In the genomic region with DNA sequence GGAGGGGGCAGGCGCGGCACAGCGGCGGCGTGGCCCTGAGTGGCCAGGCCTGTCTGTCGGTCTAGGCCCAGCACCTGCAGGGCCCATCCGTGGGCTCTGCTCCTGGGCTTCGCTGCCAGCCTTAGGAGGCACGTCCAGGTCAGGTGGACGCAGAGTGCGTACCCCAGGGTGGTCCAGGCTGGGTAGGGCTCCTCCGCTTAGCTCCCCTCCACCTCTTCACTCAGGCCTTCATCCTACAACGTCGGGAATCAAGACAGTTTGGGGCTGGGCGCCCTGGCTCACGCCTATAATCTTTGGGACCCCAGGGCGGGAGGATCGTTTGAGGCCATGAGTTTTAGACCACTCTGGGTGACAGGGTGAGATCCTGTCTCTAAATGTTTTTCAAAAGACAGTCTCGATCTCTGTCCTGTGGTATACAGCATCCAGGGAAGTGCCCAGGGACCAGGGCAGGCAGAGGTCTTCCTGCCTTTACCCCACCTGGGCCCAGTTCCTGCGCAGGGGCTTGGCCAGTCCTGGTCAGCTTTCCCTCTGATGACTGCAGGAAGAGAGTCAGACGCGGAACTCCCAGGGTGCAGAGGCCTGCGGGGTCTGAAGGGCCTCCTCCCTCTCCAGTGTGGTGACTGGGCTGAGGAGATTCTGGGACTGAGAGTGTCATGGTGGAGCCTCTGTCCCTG, we compare ENCODE assay signal across 9 cellular contexts. TPM values are rescaled to one million over a fixed set of nuclear protein-coding genes. Genes with fewer than 3 reads are reported as not detected.
DNase-seq lines count a peak whose midpoint lies in the region; ATAC-seq, FAIRE-seq and TF ChIP-seq lines count a peak whose summit lies in the region.
"Not testable (repeated sequence)": the region's sequence is repeated elsewhere in the genome, so short reads cannot be mapped to it uniquely, and the experiment has no call there.
"Had no signal": no experiment of that assay in that cellular context is flagged by ENCODE, and none has a peak within 500 bp of the region (broad histone marks: within the 10 kb centered on the region; RNA-seq: fewer than 3 reads in every experiment).

No MANE protein-coding gene starts in this region.

- peaks cover 11% of the 10 kb centered on the region for H3K36me3 ChIP-seq in endodermal cell (ENCODE audit: control insufficient read depth, insufficient read depth, low read length)
- not testable (repeated sequence) for H3K36me3 ChIP-seq in HepG2 (replicated peaks in 1 of 2; ENCODE audit: control insufficient read depth in 1 of 2, insufficient read depth in 2 of 2, low read length in 2 of 2)

- H3K9me3 ChIP-seq in endodermal cell (ENCODE audit: control insufficient read depth, low read length); HepG2 (ENCODE audit: low read length): not testable (repeated sequence)

- H3K27ac Mint-ChIP-seq in endodermal cell: not testable (repeated sequence)

- TF ChIP-seq POLR2A in HepG2 (IDR thresholded peaks at IDR 0.05; ENCODE audit: insufficient read depth in 1 of 2, low read depth in 2 of 2, low read length in 2 of 2): not testable (repeated sequence)

- H3K9me3 Mint-ChIP-seq in endodermal cell: not testable (repeated sequence)

- not testable (repeated sequence) for H2AFZ ChIP-seq in HepG2 (ENCODE audit: low read length)

- not testable (repeated sequence) for DNase-seq in AG04449 (ENCODE audit: low read depth, low spot score); endodermal cell; HepG2 (ENCODE audit: low spot score); retinal pigment epithelial cell (ENCODE audit: low read depth)
- peak; percentile 18 for DNase-seq in RCC 7860 (ENCODE audit: low spot score)
- DNase-seq in activated effector memory CD4-positive, alpha-beta T cell treated with anti-CD3 and anti-CD28 coated beads, Interleukin-2, amount 50 U/mL, for 16 hours: peak; percentile 62

- CTCF ChIA-PET in AG04449 (lab: Yijun Ruan, JAX): interaction anchor here (1.2 to 6.4 kb wide), 4 partner anchors 9 to 158 kb away, joined by 4 to 88 read pairs (median 10); no protein-coding TSS in a partner anchor
- CTCF ChIA-PET in HepG2 (lab: Yijun Ruan, JAX; ENCODE audit: low intra/inter-chr PET ratio, low total read pairs): interaction anchor here (1.6 to 1.8 kb wide), 2 partner anchors 145 to 150 kb away, joined by 5 to 19 read pairs; no protein-coding TSS in a partner anchor

- TF ChIP-seq RAD21 in HepG2 (CRISPR knock-in tag; IDR thresholded peaks at IDR 0.05): not testable (repeated sequence)

- H3K9ac ChIP-seq in endodermal cell (ENCODE audit: extremely low read depth, low read length, poor library complexity, severe bottlenecking) (peak overlapping the region; percentile 34), HepG2 (ENCODE audit: insufficient read depth, low read depth, low read length) (peak overlapping the region; percentile 99)

- not testable (repeated sequence) for TF ChIP-seq CTCF in AG04449 (IDR thresholded peaks at IDR 0.05; ENCODE audit: insufficient read depth, low read length, missing control alignments); endodermal cell (conservative IDR thresholded peaks at IDR 0.05); HepG2 (CRISPR knock-in tag; IDR thresholded peaks at IDR 0.05); retinal pigment epithelial cell (conservative IDR thresholded peaks at IDR 0.05; ENCODE audit: low read depth, low read length)

- not testable (repeated sequence) for H3K27me3 ChIP-seq in endodermal cell (ENCODE audit: control insufficient read depth, insufficient read depth, low read length, poor library complexity, severe bottlenecking); HepG2 (ENCODE audit: control insufficient read depth in 1 of 2, insufficient read depth in 2 of 2, low read length in 2 of 2)

- not testable (repeated sequence) for H3K27ac ChIP-seq in endodermal cell (ENCODE audit: low read depth, low read length)
- peak overlapping the region; percentile 65 for H3K27ac ChIP-seq in HepG2 (ENCODE audit: extremely low read length, insufficient read depth, low read length)

- not testable (repeated sequence) for FAIRE-seq in RCC 7860 (lab: Jason Lieb, UNC)
- peak; percentile 30 for FAIRE-seq in HepG2 (lab: Jason Lieb, UNC)

- not testable (repeated sequence) for H3K4me1 ChIP-seq in endodermal cell (ENCODE audit: control insufficient read depth, insufficient read depth, low read length)
- H3K4me1 ChIP-seq in HepG2 (ENCODE audit: insufficient read depth, low read length): peaks cover 44% of the 10 kb centered on the region

- H3K4me3 ChIP-seq in AG04449 (ENCODE audit: low read depth, low read length) (peak overlapping the region; percentile 68), endodermal cell (ENCODE audit: low read length) (peak overlapping the region; percentile 78), HepG2 (replicated peaks in 1 of 3; ENCODE audit: insufficient read depth in 1 of 3, low read depth in 2 of 3, low read length in 3 of 3) (peak overlapping the region; percentile 61 to 99 (median 97)), retinal pigment epithelial cell (ENCODE audit: low read length) (peak overlapping the region; percentile 53)

- H3K36me3 Mint-ChIP-seq in endodermal cell (ENCODE audit: low read depth): peaks cover 13% of the 10 kb centered on the region

- in situ Hi-C loops in HepG2 (cut with HindIII; ENCODE audit: extremely low pct_ligation_motif_present, low pct_unique_long_range_greater_than_20kb): loop anchor here (5.0 to 25.0 kb wide), 2 partner anchors 149 to 1304 kb away; a partner anchor contains a TSS

- peaks cover 56% of the 10 kb centered on the region for H3K79me2 ChIP-seq in HepG2 (ENCODE audit: insufficient read depth, low read length)

- H3K27me3 Mint-ChIP-seq in endodermal cell (ENCODE audit: insufficient read depth): not testable (repeated sequence)

- not testable (repeated sequence) for TF ChIP-seq EP300 in HepG2 (IDR thresholded peaks at IDR 0.05; ENCODE audit: low read depth in 2 of 2, low read length in 2 of 2); HepG2 (CRISPR knock-in tag; IDR thresholded peaks at IDR 0.05; ENCODE audit: borderline replicate concordance)

- intact Hi-C loops in HepG2 (cut with micrococcal nuclease; ENCODE audit: unreplicated experiment): loop anchor here (1.0 kb wide), 1 partner anchor 149 kb away; no protein-coding TSS in a partner anchor

- BruUV-seq in HepG2 (replicated peaks; lab: Mats Ljungman, UMichigan): not testable (repeated sequence)

- peak overlapping the region; percentile 86 for H3K4me2 ChIP-seq in HepG2 (ENCODE audit: low read depth, low read length)

- H3K4me1 Mint-ChIP-seq in endodermal cell: not testable (repeated sequence)

- POLR2A ChIA-PET in AG04449 (lab: Yijun Ruan, JAX): not testable (repeated sequence)
- POLR2A ChIA-PET in HepG2 (lab: Yijun Ruan, JAX): interaction anchor here (0.9 to 1.6 kb wide), 2 partner anchors 154 to 160 kb away, joined by 3 to 7 read pairs; a partner anchor contains a TSS

- H4K20me1 ChIP-seq in HepG2 (ENCODE audit: insufficient read depth, low read length): not testable (repeated sequence)

- H3K4me3 Mint-ChIP-seq in endodermal cell: peak overlapping the region; percentile 97

- 40 to 60% methylated on average over 5 to 23 of the region's 23 CpGs for WGBS in endodermal cell (ENCODE audit: insufficient coverage in 1 of 2, insufficient read length in 1 of 2), 2 experiments
- WGBS in HepG2 (ENCODE audit: low lambda C conversion rate): 0% methylated on average over 5 of the region's 23 CpGs

- ATAC-seq in GM18909 (IDR thresholded peaks at IDR 0.05; ENCODE audit: poor library complexity, unreplicated experiment) (peak; percentile 13), HG03108 (IDR thresholded peaks at IDR 0.05; ENCODE audit: unreplicated experiment) (peak; percentile 4), HepG2 (peak; percentile 35)

RNA-seq across cellular contexts. Expression of a gene that starts 0.9 kb away (rescaled TPM):
- total RNA-seq in endodermal cell (100 to 1,000 TPM; 161 to 224 TPM), HepG2 (2016; rRNA removed; fragmentation: Illumina TruSeq; extraction: Trizol) (308 and 410 TPM in 2 replicates)
- polyA plus RNA-seq in endodermal cell (2013, experiment 1 of 2): 222 TPM
- 208 TPM for polyA plus RNA-seq in endodermal cell (2013, experiment 2 of 2)
- total RNA-seq in HepG2 (2016; cell fraction: cytosol; rRNA removed; fragmentation: Illumina TruSeq; extraction: Trizol; ENCODE audit: low read depth): 664 and 798 TPM in 2 replicates
- total RNA-seq in HepG2 (2016; cell fraction: insoluble cytoplasmic fraction; rRNA removed; fragmentation: Illumina TruSeq; extraction: Trizol): 352 and 417 TPM in 2 replicates
- total RNA-seq in HepG2 (2016; cell fraction: membrane; rRNA removed; fragmentation: Illumina TruSeq; extraction: Trizol): 641 and 838 TPM in 2 replicates
- total RNA-seq in HepG2 (2016; cell fraction: nucleus; rRNA removed; fragmentation: Illumina TruSeq; extraction: Trizol): 142 and 179 TPM in 2 replicates
- 244 and 253 TPM in 2 replicates for polyA plus RNA-seq in HepG2 (2011; rRNA removed)
- polyA plus RNA-seq in HepG2 (2011; cell fraction: cytosol; rRNA removed): 121 and 325 TPM in 2 replicates
- 97.5 and 107 TPM in 2 replicates for polyA plus RNA-seq in HepG2 (2011; cell fraction: nucleus; rRNA removed)
- polyA plus RNA-seq in HepG2 (2012): 208 and 248 TPM in 2 replicates
- polyA plus RNA-seq in HepG2 (2016; cell fraction: cytosol; fragmentation: Illumina TruSeq; extraction: Trizol; ENCODE audit: low read depth): 676 and 762 TPM in 2 replicates
- 300 and 324 TPM in 2 replicates for polyA plus RNA-seq in HepG2 (2016; cell fraction: insoluble cytoplasmic fraction; fragmentation: Illumina TruSeq; extraction: Trizol; ENCODE audit: low read depth)
- 541 and 609 TPM in 2 replicates for polyA plus RNA-seq in HepG2 (2016; cell fraction: membrane; fragmentation: Illumina TruSeq; extraction: Trizol; ENCODE audit: low read depth)
- 261 and 270 TPM in 2 replicates for polyA plus RNA-seq in HepG2 (2016; cell fraction: nucleus; fragmentation: Illumina TruSeq; extraction: Trizol; ENCODE audit: insufficient read depth, low read depth)
- polyA minus RNA-seq in HepG2 (2011; rRNA and poly(A)+ RNA removed; ENCODE audit: low replicate concordance): 12.3 and 45.2 TPM in 2 replicates
- 53.2 and 58.8 TPM in 2 replicates for polyA minus RNA-seq in HepG2 (2011; cell fraction: cytosol; rRNA and poly(A)+ RNA removed)
- polyA minus RNA-seq in HepG2 (2011; cell fraction: nucleus; rRNA and poly(A)+ RNA removed): 20.9 and 25.2 TPM in 2 replicates

RNA-seq across cellular contexts. Expression of a gene that starts 1.6 kb away (rescaled TPM):
- 10 to 100 TPM; 81.6 to 93.9 TPM for total RNA-seq in endodermal cell
- 66.7 TPM for polyA plus RNA-seq in endodermal cell (2013, experiment 1 of 2)
- 60.4 TPM for polyA plus RNA-seq in endodermal cell (2013, experiment 2 of 2)
- total RNA-seq in HepG2 (2016; rRNA removed; fragmentation: Illumina TruSeq; extraction: Trizol): 70.5 and 72.5 TPM in 2 replicates
- 16.2 and 16.4 TPM in 2 replicates for total RNA-seq in HepG2 (2016; cell fraction: cytosol; rRNA removed; fragmentation: Illumina TruSeq; extraction: Trizol; ENCODE audit: low read depth)
- 63.3 and 71.6 TPM in 2 replicates for total RNA-seq in HepG2 (2016; cell fraction: insoluble cytoplasmic fraction; rRNA removed; fragmentation: Illumina TruSeq; extraction: Trizol)
- total RNA-seq in HepG2 (2016; cell fraction: membrane; rRNA removed; fragmentation: Illumina TruSeq; extraction: Trizol): 45.6 and 46.9 TPM in 2 replicates
- 70.7 and 77.5 TPM in 2 replicates for total RNA-seq in HepG2 (2016; cell fraction: nucleus; rRNA removed; fragmentation: Illumina TruSeq; extraction: Trizol)
- 63.2 and 69.0 TPM in 2 replicates for polyA plus RNA-seq in HepG2 (2011; rRNA removed)
- polyA plus RNA-seq in HepG2 (2011; cell fraction: cytosol; rRNA removed): 27.2 and 39.1 TPM in 2 replicates
- polyA plus RNA-seq in HepG2 (2011; cell fraction: nucleus; rRNA removed): 483 and 680 TPM in 2 replicates
- polyA plus RNA-seq in HepG2 (2012): 53.0 and 69.5 TPM in 2 replicates
- 12.9 and 14.8 TPM in 2 replicates for polyA plus RNA-seq in HepG2 (2016; cell fraction: cytosol; fragmentation: Illumina TruSeq; extraction: Trizol; ENCODE audit: low read depth)
- polyA plus RNA-seq in HepG2 (2016; cell fraction: insoluble cytoplasmic fraction; fragmentation: Illumina TruSeq; extraction: Trizol; ENCODE audit: low read depth): 81.9 and 105 TPM in 2 replicates
- polyA plus RNA-seq in HepG2 (2016; cell fraction: membrane; fragmentation: Illumina TruSeq; extraction: Trizol; ENCODE audit: low read depth): 36.8 and 38.6 TPM in 2 replicates
- polyA plus RNA-seq in HepG2 (2016; cell fraction: nucleus; fragmentation: Illumina TruSeq; extraction: Trizol; ENCODE audit: insufficient read depth, low read depth): 229 and 236 TPM in 2 replicates
- polyA minus RNA-seq in HepG2 (2011; rRNA and poly(A)+ RNA removed; ENCODE audit: low replicate concordance): 39.1 and 125 TPM in 2 replicates
- 39.4 and 44.1 TPM in 2 replicates for polyA minus RNA-seq in HepG2 (2011; cell fraction: cytosol; rRNA and poly(A)+ RNA removed)
- polyA minus RNA-seq in HepG2 (2011; cell fraction: nucleus; rRNA and poly(A)+ RNA removed): 82.9 and 90.9 TPM in 2 replicates

RNA-seq across cellular contexts. Expression of a gene that starts 15.3 kb away (rescaled TPM):
- not detected for total RNA-seq in endodermal cell
- polyA plus RNA-seq in endodermal cell (2013, experiment 1 of 2): not detected
- polyA plus RNA-seq in endodermal cell (2013, experiment 2 of 2): not detected
- not detected in 2 replicates for total RNA-seq in HepG2 (2016; rRNA removed; fragmentation: Illumina TruSeq; extraction: Trizol)
- not detected in 2 replicates for total RNA-seq in HepG2 (2016; cell fraction: cytosol; rRNA removed; fragmentation: Illumina TruSeq; extraction: Trizol; ENCODE audit: low read depth)
- total RNA-seq in HepG2 (2016; cell fraction: insoluble cytoplasmic fraction; rRNA removed; fragmentation: Illumina TruSeq; extraction: Trizol): not detected in 2 replicates
- total RNA-seq in HepG2 (2016; cell fraction: membrane; rRNA removed; fragmentation: Illumina TruSeq; extraction: Trizol): not detected in 2 replicates
- not detected in 2 replicates for total RNA-seq in HepG2 (2016; cell fraction: nucleus; rRNA removed; fragmentation: Illumina TruSeq; extraction: Trizol)
- polyA plus RNA-seq in HepG2 (2011; rRNA removed): not detected in 2 replicates
- not detected in 2 replicates for polyA plus RNA-seq in HepG2 (2011; cell fraction: cytosol; rRNA removed)
- not detected in 2 replicates for polyA plus RNA-seq in HepG2 (2011; cell fraction: nucleus; rRNA removed)
- polyA plus RNA-seq in HepG2 (2012): not detected in 2 replicates
- polyA plus RNA-seq in HepG2 (2016; cell fraction: cytosol; fragmentation: Illumina TruSeq; extraction: Trizol; ENCODE audit: low read depth): not detected in 2 replicates
- not detected in 2 replicates for polyA plus RNA-seq in HepG2 (2016; cell fraction: insoluble cytoplasmic fraction; fragmentation: Illumina TruSeq; extraction: Trizol; ENCODE audit: low read depth)
- polyA plus RNA-seq in HepG2 (2016; cell fraction: membrane; fragmentation: Illumina TruSeq; extraction: Trizol; ENCODE audit: low read depth): not detected in 2 replicates
- not detected in 2 replicates for polyA plus RNA-seq in HepG2 (2016; cell fraction: nucleus; fragmentation: Illumina TruSeq; extraction: Trizol; ENCODE audit: insufficient read depth, low read depth)
- not detected in 2 replicates for polyA minus RNA-seq in HepG2 (2011; rRNA and poly(A)+ RNA removed; ENCODE audit: low replicate concordance)
- polyA minus RNA-seq in HepG2 (2011; cell fraction: cytosol; rRNA and poly(A)+ RNA removed): not detected in 2 replicates
- not detected in 2 replicates for polyA minus RNA-seq in HepG2 (2011; cell fraction: nucleus; rRNA and poly(A)+ RNA removed)

RNA-seq across cellular contexts. Expression of a gene that starts 38.1 kb away (rescaled TPM):
- total RNA-seq in endodermal cell (10 to 100 TPM in 1 of 2 donors, 1 to 10 TPM in 1; 8.7 to 10.4 TPM), HepG2 (2016; rRNA removed; fragmentation: Illumina TruSeq; extraction: Trizol) (0.11 TPM in 1 of 2 replicates, not detected in the other)
- 30.4 TPM for polyA plus RNA-seq in endodermal cell (2013, experiment 1 of 2)
- polyA plus RNA-seq in endodermal cell (2013, experiment 2 of 2): 32.4 TPM
- total RNA-seq in HepG2 (2016; cell fraction: cytosol; rRNA removed; fragmentation: Illumina TruSeq; extraction: Trizol; ENCODE audit: low read depth): 0.26 TPM in 1 of 2 replicates, not detected in the other
- total RNA-seq in HepG2 (2016; cell fraction: insoluble cytoplasmic fraction; rRNA removed; fragmentation: Illumina TruSeq; extraction: Trizol): 0.15 and 0.24 TPM in 2 replicates
- 0.55 TPM in 1 of 2 replicates, not detected in the other for total RNA-seq in HepG2 (2016; cell fraction: membrane; rRNA removed; fragmentation: Illumina TruSeq; extraction: Trizol)
- 0.28 and 0.37 TPM in 2 replicates for total RNA-seq in HepG2 (2016; cell fraction: nucleus; rRNA removed; fragmentation: Illumina TruSeq; extraction: Trizol)
- polyA plus RNA-seq in HepG2 (2011; rRNA removed): 0.07 and 0.12 TPM in 2 replicates
- polyA plus RNA-seq in HepG2 (2011; cell fraction: cytosol; rRNA removed): 0.04 and 0.21 TPM in 2 replicates
- polyA plus RNA-seq in HepG2 (2011; cell fraction: nucleus; rRNA removed): 1.0 and 1.3 TPM in 2 replicates
- 0.04 and 0.16 TPM in 2 replicates for polyA plus RNA-seq in HepG2 (2012)
- 0.26 and 0.28 TPM in 2 replicates for polyA plus RNA-seq in HepG2 (2016; cell fraction: cytosol; fragmentation: Illumina TruSeq; extraction: Trizol; ENCODE audit: low read depth)
- 0.35 TPM in 1 of 2 replicates, not detected in the other for polyA plus RNA-seq in HepG2 (2016; cell fraction: insoluble cytoplasmic fraction; fragmentation: Illumina TruSeq; extraction: Trizol; ENCODE audit: low read depth)
- polyA plus RNA-seq in HepG2 (2016; cell fraction: membrane; fragmentation: Illumina TruSeq; extraction: Trizol; ENCODE audit: low read depth): 0.21 and 0.37 TPM in 2 replicates
- 0.75 and 0.81 TPM in 2 replicates for polyA plus RNA-seq in HepG2 (2016; cell fraction: nucleus; fragmentation: Illumina TruSeq; extraction: Trizol; ENCODE audit: insufficient read depth, low read depth)
- polyA minus RNA-seq in HepG2 (2011; rRNA and poly(A)+ RNA removed; ENCODE audit: low replicate concordance): 0.47 TPM in 1 of 2 replicates, not detected in the other
- polyA minus RNA-seq in HepG2 (2011; cell fraction: cytosol; rRNA and poly(A)+ RNA removed): not detected in 2 replicates
- polyA minus RNA-seq in HepG2 (2011; cell fraction: nucleus; rRNA and poly(A)+ RNA removed): 0.50 and 0.90 TPM in 2 replicates

RNA-seq across cellular contexts. Expression of a gene that starts 53.9 kb away (rescaled TPM):
- 10 to 100 TPM in 1 of 2 donors, under 1 TPM in 1; 0.18 to 12.7 TPM for total RNA-seq in endodermal cell
- 0.18 TPM for polyA plus RNA-seq in endodermal cell (2013, experiment 1 of 2)
- polyA plus RNA-seq in endodermal cell (2013, experiment 2 of 2): 0.17 TPM
- 1.9 and 6.0 TPM in 2 replicates for total RNA-seq in HepG2 (2016; rRNA removed; fragmentation: Illumina TruSeq; extraction: Trizol)
- 1.6 and 1.7 TPM in 2 replicates for total RNA-seq in HepG2 (2016; cell fraction: cytosol; rRNA removed; fragmentation: Illumina TruSeq; extraction: Trizol; ENCODE audit: low read depth)
- total RNA-seq in HepG2 (2016; cell fraction: insoluble cytoplasmic fraction; rRNA removed; fragmentation: Illumina TruSeq; extraction: Trizol): 2.0 and 5.7 TPM in 2 replicates
- total RNA-seq in HepG2 (2016; cell fraction: membrane; rRNA removed; fragmentation: Illumina TruSeq; extraction: Trizol): 2.2 and 2.6 TPM in 2 replicates
- 18.5 and 22.6 TPM in 2 replicates for total RNA-seq in HepG2 (2016; cell fraction: nucleus; rRNA removed; fragmentation: Illumina TruSeq; extraction: Trizol)
- 1.2 and 1.7 TPM in 2 replicates for polyA plus RNA-seq in HepG2 (2011; rRNA removed)
- polyA plus RNA-seq in HepG2 (2011; cell fraction: cytosol; rRNA removed): 0.26 and 0.34 TPM in 2 replicates
- polyA plus RNA-seq in HepG2 (2011; cell fraction: nucleus; rRNA removed): 16.9 and 20.4 TPM in 2 replicates
- polyA plus RNA-seq in HepG2 (2012): 2.0 and 2.3 TPM in 2 replicates
- polyA plus RNA-seq in HepG2 (2016; cell fraction: cytosol; fragmentation: Illumina TruSeq; extraction: Trizol; ENCODE audit: low read depth): not detected in 2 replicates
- 0.19 and 0.31 TPM in 2 replicates for polyA plus RNA-seq in HepG2 (2016; cell fraction: insoluble cytoplasmic fraction; fragmentation: Illumina TruSeq; extraction: Trizol; ENCODE audit: low read depth)
- polyA plus RNA-seq in HepG2 (2016; cell fraction: membrane; fragmentation: Illumina TruSeq; extraction: Trizol; ENCODE audit: low read depth): not detected in 2 replicates
- 6.1 and 6.5 TPM in 2 replicates for polyA plus RNA-seq in HepG2 (2016; cell fraction: nucleus; fragmentation: Illumina TruSeq; extraction: Trizol; ENCODE audit: insufficient read depth, low read depth)
- 25.5 TPM in 1 of 2 replicates, not detected in the other for polyA minus RNA-seq in HepG2 (2011; rRNA and poly(A)+ RNA removed; ENCODE audit: low replicate concordance)
- 1.6 and 2.9 TPM in 2 replicates for polyA minus RNA-seq in HepG2 (2011; cell fraction: cytosol; rRNA and poly(A)+ RNA removed)
- polyA minus RNA-seq in HepG2 (2011; cell fraction: nucleus; rRNA and poly(A)+ RNA removed): 57.8 and 73.4 TPM in 2 replicates
- total RNA-seq: Right ventricle myocardium superior had no signal
